Comparison of ENCODE assay signal across 17 cellular contexts in genomic region chr15:97915261-97915660, GRCh38. TPM values are rescaled to one million over a fixed set of nuclear protein-coding genes. Genes with fewer than 3 reads are reported as not detected.
DNase-seq lines count a peak whose midpoint lies in the region; ATAC-seq and TF ChIP-seq lines count a peak whose summit lies in the region.
"Had no signal": no experiment of that assay in that cellular context is flagged by ENCODE, and none has a peak within 500 bp of the region (broad histone marks: within the 10 kb centered on the region; RNA-seq: fewer than 3 reads in every experiment).

No MANE protein-coding gene starts in this region.

- no peaks in the 10 kb centered on the region for H3K9me3 Mint-ChIP-seq in MCF 10A (ENCODE audit: unreplicated experiment)

- no peak for TF ChIP-seq CTCF in DND-41 (IDR thresholded peaks at IDR 0.05; ENCODE audit: borderline replicate concordance, extremely low read depth, low read length, poor library complexity, severe bottlenecking)
- TF ChIP-seq CTCF in epithelial cell of esophagus (IDR thresholded peaks at IDR 0.05; ENCODE audit: insufficient read depth, low read depth, low read length, missing control alignments), result no peak
- TF ChIP-seq CTCF in MCF 10A (IDR thresholded peaks at IDR 0.05; ENCODE audit: unreplicated experiment), result no peak

- no peaks in the 10 kb centered on the region for H3K36me3 Mint-ChIP-seq in MCF 10A (ENCODE audit: insufficient read depth, unreplicated experiment)
- H3K36me3 Mint-ChIP-seq: CD4-positive, alpha-beta memory T cell had no signal

- POLR2A ChIA-PET in MCF 10A (lab: Yijun Ruan, JAX), result interaction anchor here (0.6 kb wide), 1 partner anchor 153 kb away, joined by 3 read pairs; no protein-coding TSS in a partner anchor

- ATAC-seq in DND-41 (ENCODE audit: insufficient read depth, low read depth) (peak; percentile 42; the same call in 1 of the 3 replicates), GM21515 (IDR thresholded peaks at IDR 0.05; ENCODE audit: unreplicated experiment) (no peak), HG03039 (IDR thresholded peaks at IDR 0.05; ENCODE audit: unreplicated experiment) (no peak)

- H2BK120ac ChIP-seq in neuronal stem cell (ENCODE audit: low read depth, low read length), result no peak overlapping the region

- CTCF ChIA-PET in MCF 10A (lab: Yijun Ruan, JAX), result no interaction called here

- H3K4me1 ChIP-seq in DND-41 (ENCODE audit: insufficient read depth, low read length) (peaks cover 20% of the 10 kb centered on the region), neuronal stem cell (ENCODE audit: control insufficient read depth in 2 of 2, insufficient read depth in 1 of 2, low read depth in 1 of 2, low read length in 2 of 2) (no peaks in the 10 kb centered on the region)
- H3K4me1 ChIP-seq: BE2C had no signal

- no peaks in the 10 kb centered on the region for H3K79me1 ChIP-seq in neuronal stem cell (ENCODE audit: low read depth, low read length)

- H3K79me2 ChIP-seq in DND-41 (ENCODE audit: insufficient read depth, low read length), result no peaks in the 10 kb centered on the region

- no peak overlapping the region for H2BK12ac ChIP-seq in neuronal stem cell (ENCODE audit: low read length)

- H3K4ac ChIP-seq in neuronal stem cell (ENCODE audit: low read length), result no peak overlapping the region

- H2BK5ac ChIP-seq in neuronal stem cell (ENCODE audit: low read length), result no peak overlapping the region

- H3K4me2 ChIP-seq in DND-41 (ENCODE audit: insufficient read depth, low read length), result no peak overlapping the region
- no peak overlapping the region for H3K4me2 ChIP-seq in neuronal stem cell (ENCODE audit: insufficient read depth, low read length, poor library complexity, severe bottlenecking)

- H2BK15ac ChIP-seq in neuronal stem cell (ENCODE audit: low read length), result no peak overlapping the region

- no peak overlapping the region for H3K9ac ChIP-seq in DND-41 (ENCODE audit: low read depth, low read length)
- no peak overlapping the region for H3K9ac ChIP-seq in neuronal stem cell (ENCODE audit: low read depth, low read length, poor library complexity)

- H3K4me3 ChIP-seq in DND-41 (ENCODE audit: low read depth in 1 of 2, low read length in 2 of 2) (no peak overlapping the region), epithelial cell of esophagus (ENCODE audit: low read length) (no peak overlapping the region), neuronal stem cell (ENCODE audit: low read length in 2 of 2) (no peak overlapping the region)

- intact Hi-C loops in MCF 10A (cut with micrococcal nuclease), result no loop called here

- no peaks in the 10 kb centered on the region for H3K27me3 Mint-ChIP-seq in MCF 10A (ENCODE audit: insufficient read depth, unreplicated experiment)

- H4K91ac ChIP-seq in neuronal stem cell (ENCODE audit: low read depth, low read length, poor library complexity), result no peak overlapping the region

- no TSS peak for BruUV-seq in MCF 10A (replicated peaks; lab: Mats Ljungman, UMichigan)

- no peak overlapping the region for H3K23ac ChIP-seq in neuronal stem cell (ENCODE audit: low read depth, low read length, poor library complexity)

- H3K14ac ChIP-seq in neuronal stem cell (ENCODE audit: low read length), result no peak overlapping the region

- no peak overlapping the region for H3K27ac Mint-ChIP-seq in MCF 10A (ENCODE audit: low read depth, unreplicated experiment)
- H3K27ac Mint-ChIP-seq: CD4-positive, alpha-beta memory T cell had no signal

- no peak overlapping the region for H3K27ac ChIP-seq in DND-41 (ENCODE audit: low read length)
- no peak overlapping the region for H3K27ac ChIP-seq in neuronal stem cell (replicated peaks; ENCODE audit: low read length)

- H2AFZ ChIP-seq in DND-41 (ENCODE audit: low read depth, low read length), result no peak overlapping the region
- H2AFZ ChIP-seq in neuronal stem cell (ENCODE audit: low read length), result no peak overlapping the region

- H3K9me3 ChIP-seq in DND-41 (ENCODE audit: insufficient read depth, low read length, severe bottlenecking), result no peaks in the 10 kb centered on the region
- H3K9me3 ChIP-seq in neuronal stem cell (replicated peaks in 1 of 2; ENCODE audit: control insufficient read depth in 2 of 2, insufficient read depth in 1 of 2, low read depth in 1 of 2, low read length in 2 of 2), result no peaks in the 10 kb centered on the region
- H3K9me3 ChIP-seq: BE2C had no signal

- no peaks in the 10 kb centered on the region for H3K4me1 Mint-ChIP-seq in MCF 10A (ENCODE audit: insufficient read depth, unreplicated experiment)
- H3K4me1 Mint-ChIP-seq: CD4-positive, alpha-beta memory T cell had no signal

- H2AK5ac ChIP-seq in neuronal stem cell (ENCODE audit: low read depth, low read length), result no peak overlapping the region

- no peak overlapping the region for H4K8ac ChIP-seq in neuronal stem cell (ENCODE audit: low read depth, low read length)

- no CpG with 5 or more reads among the region's 5 CpGs for WGBS in neuronal stem cell (ENCODE audit: extremely low coverage in 2 of 2, insufficient read length in 2 of 2, insufficient replicate concordance in 1 of 2), 2 donors

- no peaks in the 10 kb centered on the region for H4K20me1 ChIP-seq in DND-41 (ENCODE audit: insufficient read depth, low read length)

- H3K27me3 ChIP-seq in DND-41 (ENCODE audit: insufficient read depth, low read length, poor library complexity) (no peaks in the 10 kb centered on the region), neuronal stem cell (ENCODE audit: control insufficient read depth in 3 of 3, insufficient read depth in 3 of 3, low read depth in 1 of 3, low read length in 3 of 3) (no peaks in the 10 kb centered on the region)

- H3K18ac ChIP-seq in neuronal stem cell (ENCODE audit: low read length), result no peak overlapping the region

- no peak overlapping the region for H3K4me3 Mint-ChIP-seq in MCF 10A (ENCODE audit: unreplicated experiment)
- H3K4me3 Mint-ChIP-seq: CD4-positive, alpha-beta memory T cell had no signal

- H3K36me3 ChIP-seq in DND-41 (ENCODE audit: insufficient read depth, low read length) (no peaks in the 10 kb centered on the region), neuronal stem cell (replicated peaks in 1 of 2; ENCODE audit: control insufficient read depth in 2 of 2, insufficient read depth in 2 of 2, low read length in 2 of 2) (no peaks in the 10 kb centered on the region)
- H3K36me3 ChIP-seq: BE2C had no signal

- DNase-seq in DND-41, result no peak
- DNase-seq in EL, result peak; percentile 44
- DNase-seq in OCI-M1 (lab: John Stamatoyannopoulos, UW), result peak; percentile 6
- DNase-seq in epithelial cell of esophagus (ENCODE audit: low read depth), result peak; percentile 52
- no peak for DNase-seq in MCF 10A (ENCODE audit: unreplicated experiment)
- DNase-seq in neuronal stem cell (ENCODE audit: low spot score), result no peak
- DNase-seq: BE2C; C1 segment of cervical spinal cord; Calu3; CD4-positive, alpha-beta memory T cell; DMS79 treated with DMSO at 0.1 percent for 48 hours; GF-D8; GOT3; H7; KG1 had no signal

RNA-seq across cellular contexts. Expression of gene ARRDC4, which starts 45.2 kb away (rescaled TPM):
- total RNA-seq in MCF 10A (2022), result 36.0 and 39.8 TPM in 2 replicates
- polyA plus RNA-seq in neuronal stem cell (2013, experiment 1 of 2), result 9.4 TPM
- polyA plus RNA-seq in neuronal stem cell (2013, experiment 2 of 2), result 9.7 TPM

Comparison
In these comparisons a context has a peak if more than half of its experiments do, and no peak if none do; other contexts are left out.
1. DNase-seq: peak in EL (single experiment), OCI-M1 (single experiment) and epithelial cell of esophagus (single experiment); none in DND-41 (single experiment), MCF 10A (single experiment) and neuronal stem cell (single experiment).